Comparison of ENCODE assay signal across 7 cellular contexts in the genomic region with DNA sequence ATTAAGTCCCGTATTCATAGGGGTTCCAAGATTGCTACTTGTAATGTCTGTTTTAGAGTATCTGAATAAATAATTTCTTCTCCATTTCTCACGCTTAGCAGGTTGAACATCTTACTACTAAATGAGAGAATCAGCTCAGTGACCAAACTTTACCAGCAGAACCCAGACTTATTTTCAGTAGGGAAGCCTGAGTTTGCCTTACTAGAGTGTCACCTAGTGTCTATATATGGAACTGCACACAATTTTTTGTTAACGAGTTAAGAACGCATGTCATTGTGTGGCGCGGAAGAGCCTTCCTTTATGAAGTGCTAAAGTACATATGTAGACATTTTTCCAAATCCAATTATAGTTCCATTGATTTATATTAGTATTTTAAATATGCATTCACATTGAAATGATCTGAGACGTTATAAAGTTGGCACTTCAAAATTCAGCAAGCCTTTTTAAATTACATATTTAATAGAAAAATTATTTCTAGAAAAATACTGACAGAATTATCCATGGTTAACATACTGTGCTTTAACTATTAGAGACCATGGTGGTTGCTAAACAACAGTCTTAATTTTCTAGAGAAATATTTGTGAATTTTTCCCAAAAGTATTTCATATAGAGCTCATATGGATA.
A peak's percentile ranks its signal among the peaks of the same experiment; 100 is the strongest.
DNase-seq lines count a peak whose midpoint lies in the region; ATAC-seq, FAIRE-seq and TF ChIP-seq lines count a peak whose summit lies in the region.

No MANE protein-coding gene starts in this region.

- H3K27ac Mint-ChIP-seq in astrocyte (ENCODE audit: unreplicated experiment): no peak overlapping the region

- H2AFZ ChIP-seq in astrocyte (ENCODE audit: low read depth, low read length): no peak overlapping the region

- no peak overlapping the region for H3K4me3 Mint-ChIP-seq in astrocyte (ENCODE audit: unreplicated experiment)

- no peak overlapping the region for H3K9ac ChIP-seq in astrocyte (ENCODE audit: low read length)

- peak; percentile 84 for ATAC-seq in GM21447 (IDR thresholded peaks at IDR 0.05; ENCODE audit: unreplicated experiment)

- no peaks in the 10 kb centered on the region for H4K20me1 ChIP-seq in astrocyte (ENCODE audit: insufficient read depth, low read length)

- H3K27me3 Mint-ChIP-seq in astrocyte (ENCODE audit: low read depth, unreplicated experiment): no peaks in the 10 kb centered on the region

- no peak overlapping the region for H3K4me3 ChIP-seq in HL-60 (replicated peaks; ENCODE audit: insufficient read depth, low read length)
- H3K4me3 ChIP-seq in astrocyte (ENCODE audit: insufficient read depth, low read depth, low read length): no peak overlapping the region

- H3K4me1 Mint-ChIP-seq in astrocyte (ENCODE audit: low read depth, unreplicated experiment): no peaks in the 10 kb centered on the region

- H3K36me3 Mint-ChIP-seq in astrocyte (ENCODE audit: low read depth, unreplicated experiment): no peaks in the 10 kb centered on the region

- H3K4me1 ChIP-seq in astrocyte (ENCODE audit: insufficient read depth, low read length): no peaks in the 10 kb centered on the region

- TF ChIP-seq CTCF in HL-60 (IDR thresholded peaks at IDR 0.05; ENCODE audit: insufficient read depth, low read length) (peak; percentile 78), astrocyte (IDR thresholded peaks at IDR 0.05; ENCODE audit: insufficient read depth, low read depth, low read length) (peak; percentile 93)

- no peaks in the 10 kb centered on the region for H3K9me3 ChIP-seq in astrocyte (ENCODE audit: insufficient read depth, low read depth, low read length)

- H3K9me3 Mint-ChIP-seq in astrocyte (ENCODE audit: unreplicated experiment): no peaks in the 10 kb centered on the region

- H3K27ac ChIP-seq in HL-60 (replicated peaks) (no peak overlapping the region), astrocyte (ENCODE audit: low read depth, low read length) (no peak overlapping the region)

- peaks cover 2% of the 10 kb centered on the region for H3K27me3 ChIP-seq in HL-60 (ENCODE audit: insufficient read depth, poor library complexity, severe bottlenecking)
- H3K27me3 ChIP-seq in astrocyte (ENCODE audit: insufficient read depth, low read length): peaks cover 10% of the 10 kb centered on the region

- FAIRE-seq in astrocyte (lab: Jason Lieb, UNC): no peak

- no peaks in the 10 kb centered on the region for H3K79me2 ChIP-seq in astrocyte (ENCODE audit: insufficient read depth, low read length)

- H3K4me2 ChIP-seq in astrocyte (ENCODE audit: low read length): no peak overlapping the region

- DNase-seq in GDM1 (lab: John Stamatoyannopoulos, UW) (peak; percentile 40), HL-60 (ENCODE audit: low read depth in 1 of 2, low spot score in 1 of 2) (peak; percentile 38 to 59), NCI-H748 treated with DMSO at 0.1 percent for 48 hours (lab: John Stamatoyannopoulos, UW) (peak; percentile 72), astrocyte (ENCODE audit: low read depth) (peak; percentile 45), iPS-NIHi7 (ENCODE audit: extremely low spot score) (peak; percentile 68), stromal cell of bone marrow (ENCODE audit: low read depth) (peak; percentile 50)

- H3K36me3 ChIP-seq in astrocyte (ENCODE audit: insufficient read depth, low read length): no peaks in the 10 kb centered on the region
